In the genomic region with DNA sequence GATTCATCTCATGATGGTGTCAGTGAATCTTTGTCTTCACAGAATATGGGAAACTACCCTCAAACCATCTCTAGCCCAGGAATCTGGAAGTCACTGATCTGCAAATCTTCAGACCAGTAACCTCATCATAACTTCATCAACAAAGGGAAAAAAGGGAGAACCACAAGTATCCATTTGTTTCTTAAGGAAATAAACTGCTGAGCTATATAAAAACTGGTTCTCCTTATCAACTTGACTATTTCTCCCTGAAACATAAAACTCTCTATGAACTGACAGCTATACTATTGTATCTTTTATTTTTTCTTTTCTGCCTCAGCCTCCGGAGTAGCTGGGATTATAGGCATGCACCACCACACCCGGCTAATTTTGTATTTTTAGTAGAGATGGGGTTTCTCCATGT, we compare ENCODE assay signal across 29 cellular contexts.
"Had no signal": no experiment of that assay in that cellular context is flagged by ENCODE, and none has a peak within 500 bp of the region (broad histone marks: within the 10 kb centered on the region; RNA-seq: fewer than 3 reads in every experiment).

No MANE protein-coding gene starts in this region.

- H3K27me3 Mint-ChIP-seq: dendritic cell treated with granulocyte-macrophage colony-stimulating factor and Interleukin-4, amounts not matched to agents 40 ng/mL and 50 ng/mL, for 4 days; effector memory CD8-positive, alpha-beta T cell; naive B cell had no signal

- ATAC-seq: effector memory CD8-positive, alpha-beta T cell; esophagus mucosa; gastrocnemius medialis; heart left ventricle; left cardiac atrium; left lung; left ventricle myocardium superior; lower lobe of right lung; mucosa of descending colon had no signal

- DNase-seq: colonic mucosa; cortex of kidney; effector CD8-positive, alpha-beta T cell; effector memory CD8-positive, alpha-beta T cell; endodermal cell; erythroblast; esophagus squamous epithelium; foreskin fibroblast; foreskin melanocyte; gastrocnemius medialis; glutamatergic neuron; heart left ventricle; hypothalamus; immature natural killer cell; islet precursor cell; kidney; left cardiac atrium; left ventricle myocardium superior; lower lobe of right lung; mesenchymal stem cell; mucosa of descending colon; naive B cell had no signal

- H3K4me3 Mint-ChIP-seq: dendritic cell treated with granulocyte-macrophage colony-stimulating factor and Interleukin-4, amounts not matched to agents 40 ng/mL and 50 ng/mL, for 4 days; effector memory CD8-positive, alpha-beta T cell; endodermal cell; immature natural killer cell; mesothelial cell of epicardium; naive B cell had no signal

- H3K27ac Mint-ChIP-seq: dendritic cell treated with granulocyte-macrophage colony-stimulating factor and Interleukin-4, amounts not matched to agents 40 ng/mL and 50 ng/mL, for 4 days; endodermal cell; immature natural killer cell; mesothelial cell of epicardium; naive B cell had no signal

- H3K4me3 ChIP-seq: colonic mucosa, esophagus squamous epithelium, gastrocnemius medialis, heart left ventricle, hepatocyte, left lung, lower lobe of right lung, mucosa of descending colon had no signal

- H3K4me1 Mint-ChIP-seq: endodermal cell, immature natural killer cell, mesothelial cell of epicardium, naive B cell had no signal

- H3K36me3 ChIP-seq: colonic mucosa had no signal

- H3K9me3 ChIP-seq: colonic mucosa, esophagus squamous epithelium, gastrocnemius medialis, heart left ventricle, left lung, lower lobe of right lung, mucosa of descending colon had no signal

- H3K79me2 ChIP-seq: hepatocyte had no signal

- H2AFZ ChIP-seq: hepatocyte had no signal

- H3K27me3 ChIP-seq: colonic mucosa, esophagus squamous epithelium, gastrocnemius medialis, heart left ventricle, hepatocyte, left lung had no signal

- H3K4me1 ChIP-seq: colonic mucosa, esophagus squamous epithelium, gastrocnemius medialis, heart left ventricle, left lung, lower lobe of right lung had no signal

- H3K4me2 ChIP-seq: hepatocyte had no signal

- FAIRE-seq: endometrium, kidney had no signal

- H3K27ac ChIP-seq: colonic mucosa, epithelial cell of prostate, esophagus squamous epithelium, gastrocnemius medialis, heart left ventricle, hepatocyte, left lung, lower lobe of right lung had no signal

- H3K9me3 Mint-ChIP-seq: dendritic cell treated with granulocyte-macrophage colony-stimulating factor and Interleukin-4, amounts not matched to agents 40 ng/mL and 50 ng/mL, for 4 days; effector memory CD8-positive, alpha-beta T cell; endodermal cell; immature natural killer cell; naive B cell had no signal
